8 cellular contexts compared by ENCODE assay signal in genomic region chr12:9707864-9708808, GRCh38. TPM values are rescaled to one million over a fixed set of nuclear protein-coding genes. Genes with fewer than 3 reads are reported as not detected.
DNase-seq lines count a peak whose midpoint lies in the region; ATAC-seq lines count a peak whose summit lies in the region.

No MANE protein-coding gene starts in this region.

- H3K9me3 Mint-ChIP-seq in activated naive CD8-positive, alpha-beta T cell treated with anti-CD3 and anti-CD28 coated beads, Interleukin-2, amount 50 U/mL, for 24 hours = peaks cover 20% of the 10 kb centered on the region

- DNase-seq in EH (ENCODE audit: low read depth) (peak; percentile 67), T follicular helper cell (ENCODE audit: low read depth) (peak; percentile 56), hippocampal formation (lab: John Stamatoyannopoulos, UW) (peak; percentile 7 to 23)
- DNase-seq in Jurkat, Clone E6-1 (ENCODE audit: low read depth, low spot score) = peak; percentile 65
- peak; percentile 61 for DNase-seq in activated naive CD8-positive, alpha-beta T cell treated with anti-CD3 and anti-CD28 coated beads, Interleukin-2, amount 50 U/mL, for 24 hours
- peak; percentile 75 for DNase-seq in stimulated activated CD4-positive, alpha-beta T cell treated with anti-CD3 and anti-CD28 coated beads, Interleukin-15, amount 100 ng/mL, for 24 hours

- H3K4me3 Mint-ChIP-seq in activated naive CD8-positive, alpha-beta T cell treated with anti-CD3 and anti-CD28 coated beads, Interleukin-2, amount 50 U/mL, for 24 hours = peak overlapping the region; percentile 71

- H3K4me1 Mint-ChIP-seq in activated naive CD8-positive, alpha-beta T cell treated with anti-CD3 and anti-CD28 coated beads, Interleukin-2, amount 50 U/mL, for 24 hours = peaks cover 52% of the 10 kb centered on the region

- ATAC-seq in activated naive CD8-positive, alpha-beta T cell treated with anti-CD3 and anti-CD28 coated beads, Interleukin-2, amount 50 U/mL, for 24 hours = peak; percentile 79
- ATAC-seq in GM19397 (IDR thresholded peaks at IDR 0.05; ENCODE audit: unreplicated experiment) (no peak), HG03432 (IDR thresholded peaks at IDR 0.05; ENCODE audit: unreplicated experiment) (no peak)

- peak overlapping the region; percentile 88 for H3K27ac Mint-ChIP-seq in activated naive CD8-positive, alpha-beta T cell treated with anti-CD3 and anti-CD28 coated beads, Interleukin-2, amount 50 U/mL, for 24 hours

- H3K36me3 Mint-ChIP-seq in activated naive CD8-positive, alpha-beta T cell treated with anti-CD3 and anti-CD28 coated beads, Interleukin-2, amount 50 U/mL, for 24 hours (ENCODE audit: low read depth) = peaks cover 16% of the 10 kb centered on the region

- H3K27me3 Mint-ChIP-seq in activated naive CD8-positive, alpha-beta T cell treated with anti-CD3 and anti-CD28 coated beads, Interleukin-2, amount 50 U/mL, for 24 hours = no peaks in the 10 kb centered on the region

- H3K4me3 ChIP-seq in Jurkat, Clone E6-1 (ENCODE audit: low read length) = no peak overlapping the region

RNA-seq across cellular contexts. Expression of gene CLECL1, which starts 24.8 kb away (rescaled TPM):
- not detected for polyA plus RNA-seq in Jurkat, Clone E6-1 (2012; ENCODE audit: insufficient read depth, insufficient read length)

RNA-seq across cellular contexts. Expression of gene CLEC2D, which starts 38.6 kb away (rescaled TPM):
- 9.1 TPM for polyA plus RNA-seq in Jurkat, Clone E6-1 (2012; ENCODE audit: insufficient read depth, insufficient read length)

RNA-seq across cellular contexts. Expression of gene CD69, which starts 52.6 kb away (rescaled TPM):
- 13.5 TPM for polyA plus RNA-seq in Jurkat, Clone E6-1 (2012; ENCODE audit: insufficient read depth, insufficient read length)

Comparison
In these comparisons a context has a peak if more than half of its experiments do, and no peak if none do; other contexts are left out.
1. DNase-seq: peak in every context shown above with its lines; median percentile 75 in stimulated activated CD4-positive, alpha-beta T cell treated with anti-CD3 and anti-CD28 coated beads, Interleukin-15, amount 100 ng/mL, for 24 hours; 67 in EH; 65 in Jurkat, Clone E6-1; 61 in activated naive CD8-positive, alpha-beta T cell treated with anti-CD3 and anti-CD28 coated beads, Interleukin-2, amount 50 U/mL, for 24 hours; 56 in T follicular helper cell; 15 in hippocampal formation.